In genomic region chr3:112813723-112814171, GRCh38 we compare ENCODE assay signal across 9 cellular contexts. TPM values are rescaled to one million over a fixed set of nuclear protein-coding genes. Genes with fewer than 3 reads are reported as not detected.
DNase-seq lines count a peak whose midpoint lies in the region; ATAC-seq, FAIRE-seq and TF ChIP-seq lines count a peak whose summit lies in the region.
"Had no signal": no experiment of that assay in that cellular context is flagged by ENCODE, and none has a peak within 500 bp of the region (broad histone marks: within the 10 kb centered on the region; RNA-seq: fewer than 3 reads in every experiment).

No MANE protein-coding gene starts in this region.

- no peaks in the 10 kb centered on the region for H3K27me3 Mint-ChIP-seq in HFFc6 (ENCODE audit: insufficient read depth)
- H3K27me3 Mint-ChIP-seq in CD8-positive, alpha-beta T cell (ENCODE audit: low read depth), result no peaks in the 10 kb centered on the region

- H3K27ac ChIP-seq in CD8-positive, alpha-beta T cell (ENCODE audit: low read depth, low read length), result no peak overlapping the region
- no peak overlapping the region for H3K27ac ChIP-seq in dorsolateral prefrontal cortex

- H3K36me3 Mint-ChIP-seq in HFFc6 (ENCODE audit: low read depth), result no peaks in the 10 kb centered on the region
- H3K36me3 Mint-ChIP-seq in CD8-positive, alpha-beta T cell, result no peaks in the 10 kb centered on the region
- H3K36me3 Mint-ChIP-seq: brain had no signal

- no peaks in the 10 kb centered on the region for H3K27me3 ChIP-seq in CD8-positive, alpha-beta T cell (ENCODE audit: insufficient read depth, low read length)
- H3K27me3 ChIP-seq in dorsolateral prefrontal cortex, result peaks cover 0 to 6% (median 0%) of the 10 kb centered on the region in 45 donors

- DNase-seq in GM12891 (ENCODE audit: insufficient read length, low spot score) (peak; percentile 4), HFFc6 (peak; percentile 26), NOMO-1 treated with dmso at 0.1 percent for 144 hours (lab: John Stamatoyannopoulos, UW; ENCODE audit: unreplicated experiment) (peak; percentile 95), inferior parietal cortex (ENCODE audit: extremely low spot score) (peak; percentile 25), dorsolateral prefrontal cortex (no peak), activated T-cell treated with anti-CD3 and anti-CD28 coated beads for 4 hours (no peak)
- no peak for DNase-seq in CD8-positive, alpha-beta T cell
- DNase-seq in stimulated activated CD4-positive, alpha-beta T cell treated with anti-CD3 and anti-CD28 coated beads, Interleukin-4, amount 100 ng/mL, for 24 hours, result no peak

- POLR2A ChIA-PET in CD8-positive, alpha-beta T cell (lab: Charles Lee), result interaction anchor here (1.0 kb wide), 1 partner anchor 79 kb away, joined by 3 read pairs; no protein-coding TSS in a partner anchor

- no peaks in the 10 kb centered on the region for H3K9me3 ChIP-seq in CD8-positive, alpha-beta T cell (ENCODE audit: low read length)

- no peak for ATAC-seq in CD8-positive, alpha-beta T cell

- CTCF ChIA-PET in CD8-positive, alpha-beta T cell (lab: Charles Lee), result interaction anchor here (0.6 to 2.2 kb wide), 11 partner anchors 15 to 177 kb away, joined by 3 to 14 read pairs (median 4); partner anchors contain the start of genes CD200R1, CD200R1L and GTPBP8

- TF ChIP-seq CTCF in HFFc6 (IDR thresholded peaks at IDR 0.05), result no peak
- no peak for TF ChIP-seq CTCF in CD8-positive, alpha-beta T cell (IDR thresholded peaks at IDR 0.05)
- no peak for TF ChIP-seq CTCF in dorsolateral prefrontal cortex (IDR thresholded peaks at IDR 0.05 in 54 of 56, conservative IDR thresholded peaks at IDR 0.05 in 2 of 56; ENCODE audit: low read depth in 1 of 56, partially characterized antibody in 56 of 56)

- intact Hi-C loops in CD8-positive, alpha-beta T cell (cut with DNase I, micrococcal nuclease), result loop anchor here in 1 of 2 experiments (1.0 to 2.0 kb wide), 2 partner anchors 77 to 170 kb away; no protein-coding TSS in a partner anchor
- intact Hi-C loops in dorsolateral prefrontal cortex (cut with DNase I), result loop anchor here (5.0 to 10.0 kb wide), 2 partner anchors 169 to 231 kb away; partner anchors contain the start of gene CCDC80 (in 1 of the 2)

- peaks cover 72% of the 10 kb centered on the region for H3K4me1 Mint-ChIP-seq in HFFc6 (ENCODE audit: low read depth)
- peaks cover 12% of the 10 kb centered on the region for H3K4me1 Mint-ChIP-seq in CD8-positive, alpha-beta T cell (ENCODE audit: low read depth)

- peak; percentile 60 for FAIRE-seq in GM12891 (lab: Jason Lieb, UNC)

- H3K4me3 ChIP-seq in CD8-positive, alpha-beta T cell (ENCODE audit: low read depth, low read length), result no peak overlapping the region
- H3K4me3 ChIP-seq in dorsolateral prefrontal cortex, result no peak overlapping the region

- H3K4me3 Mint-ChIP-seq in HFFc6, result no peak overlapping the region
- H3K4me3 Mint-ChIP-seq in CD8-positive, alpha-beta T cell, result no peak overlapping the region
- H3K4me3 Mint-ChIP-seq: brain had no signal

- no peaks in the 10 kb centered on the region for H3K4me1 ChIP-seq in CD8-positive, alpha-beta T cell (ENCODE audit: insufficient read depth, low read length)

- H3K27ac Mint-ChIP-seq in HFFc6, result peak overlapping the region; percentile 51
- H3K27ac Mint-ChIP-seq in CD8-positive, alpha-beta T cell, result no peak overlapping the region

- no peaks in the 10 kb centered on the region for H3K36me3 ChIP-seq in CD8-positive, alpha-beta T cell (ENCODE audit: insufficient read depth, low read length)

- no peaks in the 10 kb centered on the region for H3K9me3 Mint-ChIP-seq in HFFc6
- H3K9me3 Mint-ChIP-seq in CD8-positive, alpha-beta T cell, result no peaks in the 10 kb centered on the region

- no peak for TF ChIP-seq POLR2A in GM12891 (IDR thresholded peaks at IDR 0.05; ENCODE audit: low read depth, low read length)

TF ChIP-seq in GM12891, 5 proteins besides CTCF, POLR2A, EP300 and RAD21:
- TF ChIP-seq SPI1 (IDR thresholded peaks at IDR 0.05; ENCODE audit: low read depth, low read length) (peak; percentile 64), POU2F2 (IDR thresholded peaks at IDR 0.05; ENCODE audit: low read depth, low read length) (no peak)

RNA-seq across cellular contexts. Expression of gene CD200R1L, which starts 32.9 kb away (rescaled TPM):
- not detected for polyA plus RNA-seq in GM12891 (2012; ENCODE audit: low read depth, missing spikeins)
- not detected for total RNA-seq in HFFc6 (2021; fragmentation: NEBNext Ultra II Directional; extraction: Animal tissue kit (Norgen Biotek cat#: 25700))
- not detected for total RNA-seq in CD8-positive, alpha-beta T cell
- total RNA-seq in dorsolateral prefrontal cortex, result under 1 TPM in 6 of 120 experiments, not detected in 114; 0.36 to 0.92 (median 0.48) TPM

Comparison
In these comparisons a context has a peak if more than half of its experiments do, and no peak if none do; other contexts are left out.
1. DNase-seq: peak in GM12891 (single experiment), HFFc6 (single experiment), NOMO-1 treated with dmso at 0.1 percent for 144 hours (single experiment) and inferior parietal cortex (single experiment); none in CD8-positive, alpha-beta T cell (0 of 7), stimulated activated CD4-positive, alpha-beta T cell treated with anti-CD3 and anti-CD28 coated beads, Interleukin-4, amount 100 ng/mL, for 24 hours (single experiment), dorsolateral prefrontal cortex (0 of 10) and activated T-cell treated with anti-CD3 and anti-CD28 coated beads for 4 hours (single experiment).